ENCODE assay signal across 24 cellular contexts in the genomic region with DNA sequence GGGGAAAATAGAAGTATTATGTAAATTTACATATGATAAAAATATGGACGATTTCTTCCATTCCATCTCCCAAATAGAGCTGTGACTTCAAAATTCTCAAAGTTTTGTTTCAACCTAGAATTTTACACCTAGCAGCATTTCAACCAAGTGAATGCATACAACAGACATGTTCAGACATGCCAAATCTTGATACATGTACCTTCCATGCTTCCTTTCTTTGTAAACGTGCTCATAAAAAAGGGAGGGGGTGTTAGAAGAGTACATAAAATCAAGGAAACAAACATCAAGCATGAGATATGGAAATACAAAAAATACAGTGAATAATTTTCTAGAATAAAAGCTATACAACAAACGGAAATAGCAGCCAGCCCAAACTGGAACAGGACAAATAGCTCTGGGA.
"Had no signal": no experiment of that assay in that cellular context is flagged by ENCODE, and none has a peak within 500 bp of the region (broad histone marks: within the 10 kb centered on the region; RNA-seq: fewer than 3 reads in every experiment).

No MANE protein-coding gene starts in this region.

- FAIRE-seq: frontal cortex, kidney, pancreas had no signal

- H3K27me3 ChIP-seq: colonic mucosa, esophagus squamous epithelium, neutrophil, pancreas, testis, tibial artery had no signal

- ATAC-seq: left lobe of liver; mucosa of descending colon; natural killer cell treated with Interleukin-12 subunit alpha and Interleukin-12 subunit beta and Interleukin-15 and Interleukin-18, amount 100 ng/mL, for 72 hours; pancreas; sciatic nerve; stimulated activated effector memory CD8-positive, alpha-beta T cell treated with anti-CD3 and anti-CD28 coated beads, Interleukin-12 subunit alpha, Interleukin-12 subunit beta, amount 100 ng/mL, for 72 hours had no signal

- DNase-seq: colonic mucosa; effector CD8-positive, alpha-beta T cell; endodermal cell; erythroblast; esophagus squamous epithelium; hypothalamus; kidney; mesenchymal stem cell; mucosa of descending colon; naive B cell; pancreas; stimulated activated CD4-positive, alpha-beta T cell treated with anti-CD3 and anti-CD28 coated beads, Interleukin-2, amount 100 ng/mL, for 24 hours; stimulated activated CD4-positive, alpha-beta T cell treated with anti-CD3 and anti-CD28 coated beads, Interleukin-4, amount 100 ng/mL, for 24 hours; stimulated activated naive CD4-positive, alpha-beta T cell treated with Interleukin-2 at 50 U/mL for 16 hours; substantia nigra; testis; tibial artery had no signal

- H3K9me3 ChIP-seq: colonic mucosa, esophagus squamous epithelium, mucosa of descending colon, neutrophil, pancreas, testis, tibial artery had no signal

- H3K4me1 ChIP-seq: colonic mucosa, esophagus squamous epithelium, pancreas, testis, tibial artery had no signal

- H3K4me3 ChIP-seq: colonic mucosa, esophagus squamous epithelium, lung, mucosa of descending colon, pancreas, testis, tibial artery had no signal

- H3K36me3 ChIP-seq: colonic mucosa, esophagus squamous epithelium, neutrophil, pancreas, tibial artery had no signal

- H3K27ac ChIP-seq: colonic mucosa, esophagus squamous epithelium, neutrophil, pancreas, testis, tibial artery had no signal
